11 cellular contexts compared by ENCODE assay signal in genomic region chr12:24861751-24862575, GRCh38.
DNase-seq lines count a peak whose midpoint lies in the region; FAIRE-seq and TF ChIP-seq lines count a peak whose summit lies in the region.
"Had no signal": no experiment of that assay in that cellular context is flagged by ENCODE, and none has a peak within 500 bp of the region (broad histone marks: within the 10 kb centered on the region; RNA-seq: fewer than 3 reads in every experiment).

No MANE protein-coding gene starts in this region.

- FAIRE-seq in kidney (lab: Jason Lieb, UNC) = no peak

- H3K9ac ChIP-seq in NT2/D1 (ENCODE audit: insufficient read length, low read depth) (no peak overlapping the region), kidney (ENCODE audit: low read length in 2 of 2) (no peak overlapping the region)

- peaks cover 5% of the 10 kb centered on the region; the same call in 1 of the 2 replicates for H3K9me3 Mint-ChIP-seq in HFFc6

- no peaks in the 10 kb centered on the region for H3K27me3 ChIP-seq in NT2/D1 (ENCODE audit: insufficient read depth, insufficient read length)
- H3K27me3 ChIP-seq: neutrophil had no signal

- H3K27ac ChIP-seq in kidney (ENCODE audit: low read depth in 2 of 2, low read length in 2 of 2) = no peak overlapping the region
- H3K27ac ChIP-seq: neutrophil had no signal

- H3K27ac Mint-ChIP-seq in HFFc6 = peak overlapping the region; percentile 72
- H3K27ac Mint-ChIP-seq: brain had no signal

- H3K9me3 ChIP-seq in NT2/D1 (ENCODE audit: insufficient read depth, low read length) (peaks cover 69% of the 10 kb centered on the region), kidney (ENCODE audit: control insufficient read depth in 1 of 2, low read length in 2 of 2) (no peaks in the 10 kb centered on the region)
- H3K9me3 ChIP-seq: neutrophil had no signal

- H3K27me3 Mint-ChIP-seq in HFFc6 (ENCODE audit: insufficient read depth) = no peaks in the 10 kb centered on the region
- H3K27me3 Mint-ChIP-seq: brain had no signal

- TF ChIP-seq CTCF in HFFc6 (IDR thresholded peaks at IDR 0.05) = no peak
- TF ChIP-seq CTCF in kidney (IDR thresholded peaks at IDR 0.05; ENCODE audit: borderline replicate concordance, extremely low read depth, insufficient read depth) = no peak

- H3K4me3 Mint-ChIP-seq in HFFc6 = peak overlapping the region; percentile 30
- H3K4me3 Mint-ChIP-seq: brain had no signal

- H3K36me3 ChIP-seq in NT2/D1 (ENCODE audit: insufficient read depth, insufficient read length, low read length) (peaks cover 48% of the 10 kb centered on the region), kidney (ENCODE audit: control insufficient read depth in 1 of 2, insufficient read depth in 2 of 2, low read length in 2 of 2) (no peaks in the 10 kb centered on the region)
- H3K36me3 ChIP-seq: neutrophil had no signal

- no peak overlapping the region for H3K4me3 ChIP-seq in NT2/D1 (ENCODE audit: insufficient read length, low read depth)
- H3K4me3 ChIP-seq in kidney (ENCODE audit: low read length in 2 of 2) = no peak overlapping the region

- peaks cover 63% of the 10 kb centered on the region for H3K4me1 Mint-ChIP-seq in HFFc6 (ENCODE audit: low read depth)
- H3K4me1 Mint-ChIP-seq: brain had no signal

- peaks cover 52% of the 10 kb centered on the region for H3K36me3 Mint-ChIP-seq in HFFc6 (ENCODE audit: low read depth)

- H3K4me1 ChIP-seq in NT2/D1 (ENCODE audit: insufficient read depth, insufficient read length) = peaks cover 4% of the 10 kb centered on the region
- H3K4me1 ChIP-seq in kidney (ENCODE audit: control insufficient read depth in 1 of 2, insufficient read depth in 1 of 2, low read depth in 1 of 2, low read length in 2 of 2) = no peaks in the 10 kb centered on the region

- DNase-seq in DMS53 treated with DMSO at 0.1 percent for 48 hours (lab: John Stamatoyannopoulos, UW; ENCODE audit: unreplicated experiment) (peak; percentile 92), HFFc6 (peak; percentile 52), NT2/D1 (ENCODE audit: low read depth, low spot score) (peak; percentile 35), iris pigment epithelial cell (ENCODE audit: low read depth) (peak; percentile 84), NCI-H82 (lab: John Stamatoyannopoulos, UW) (no peak), kidney (no peak), activated T-cell treated with anti-CD3 and anti-CD28 coated beads for 4 hours (no peak), HK-2 (ENCODE audit: unreplicated experiment) (no peak)
- DNase-seq: NCI-H1436 treated with DMSO at 0.1 percent for 48 hours had no signal

- intact Hi-C loops in kidney (cut with DNase I) = no loop called here

Comparison
In these comparisons a context has a peak if more than half of its experiments do, and no peak if none do; other contexts are left out.
1. DNase-seq: peak in DMS53 treated with DMSO at 0.1 percent for 48 hours (single experiment), HFFc6 (single experiment), NT2/D1 (single experiment) and iris pigment epithelial cell (single experiment); none in NCI-H82 (single experiment), kidney (single experiment), activated T-cell treated with anti-CD3 and anti-CD28 coated beads for 4 hours (single experiment) and HK-2 (single experiment).